Comparison of ENCODE assay signal across 13 cellular contexts in genomic region chr6:131683479-131683878, GRCh38. TPM values are rescaled to one million over a fixed set of nuclear protein-coding genes. Genes with fewer than 3 reads are reported as not detected.
A peak's percentile ranks its signal among the peaks of the same experiment; 100 is the strongest.
DNase-seq lines count a peak whose midpoint lies in the region; ATAC-seq and TF ChIP-seq lines count a peak whose summit lies in the region.
"Had no signal": no experiment of that assay in that cellular context is flagged by ENCODE, and none has a peak within 500 bp of the region (broad histone marks: within the 10 kb centered on the region; RNA-seq: fewer than 3 reads in every experiment).

No MANE protein-coding gene starts in this region.

- TF ChIP-seq CTCF in brain microvascular endothelial cell (IDR thresholded peaks at IDR 0.05; ENCODE audit: low read depth, low read length, missing control alignments) (no peak), CD14-positive monocyte (IDR thresholded peaks at IDR 0.05) (no peak)

- intact Hi-C loops in CD14-positive monocyte (cut with micrococcal nuclease) = no loop called here

- H3K4me1 Mint-ChIP-seq in immature natural killer cell = peaks cover 13 to 43% of the 10 kb centered on the region in 2 donors
- H3K4me1 Mint-ChIP-seq in CD14-positive monocyte = peaks cover 2% of the 10 kb centered on the region

- no peaks in the 10 kb centered on the region for H3K9me3 Mint-ChIP-seq in immature natural killer cell
- H3K9me3 Mint-ChIP-seq in CD14-positive monocyte = peaks cover 0 to 5% (median 0%) of the 10 kb centered on the region in 7 donors

- H3K36me3 ChIP-seq in brain microvascular endothelial cell (replicated peaks) = no peaks in the 10 kb centered on the region
- H3K36me3 ChIP-seq: spleen had no signal

- H3K4me3 Mint-ChIP-seq in immature natural killer cell (peak overlapping the region in 2 of 5 donors; percentile 25 to 42), CD14-positive monocyte (no peak overlapping the region)

- H3K36me3 Mint-ChIP-seq in immature natural killer cell = no peaks in the 10 kb centered on the region
- H3K36me3 Mint-ChIP-seq in CD14-positive monocyte = no peaks in the 10 kb centered on the region

- DNase-seq in immature natural killer cell (peak; percentile 21 to 49 (median 27)), brain microvascular endothelial cell (no peak), DMS79 (lab: John Stamatoyannopoulos, UW) (no peak), islet precursor cell (no peak), CD14-positive monocyte (ENCODE audit: low spot score) (no peak)
- DNase-seq: activated CD4-positive, alpha-beta T cell treated with anti-CD3 and anti-CD28 coated beads, Interleukin-2, amount 50 U/mL, for 1 hour; NCI-H187; SHP77; spleen; substantia nigra had no signal

- H3K27ac Mint-ChIP-seq in immature natural killer cell (no peak overlapping the region), CD14-positive monocyte (no peak overlapping the region)

- no peak overlapping the region for H3K4me3 ChIP-seq in brain microvascular endothelial cell (ENCODE audit: low read depth, low read length)
- H3K4me3 ChIP-seq: spleen had no signal

- H3K27ac ChIP-seq in brain microvascular endothelial cell = no peak overlapping the region
- H3K27ac ChIP-seq: spleen had no signal

- in situ Hi-C loops in brain microvascular endothelial cell (cut with HindIII; ENCODE audit: low pct_ligation_motif_present, low sequenced_read_pairs) = loop anchor here (10.0 kb wide), 1 partner anchor 211 kb away; no protein-coding TSS in a partner anchor

- H3K27me3 Mint-ChIP-seq in immature natural killer cell (ENCODE audit: low read depth in 3 of 3) = peaks cover 0 to 3% (median 0%) of the 10 kb centered on the region in 3 donors
- H3K27me3 Mint-ChIP-seq in CD14-positive monocyte (ENCODE audit: low read depth in 3 of 3) = peaks cover 0 to 8% (median 4%) of the 10 kb centered on the region in 3 donors

- no peaks in the 10 kb centered on the region for H3K27me3 ChIP-seq in brain microvascular endothelial cell (replicated peaks)
- H3K27me3 ChIP-seq: spleen had no signal

- peak; percentile 43 for ATAC-seq in GM19023 (IDR thresholded peaks at IDR 0.05; ENCODE audit: unreplicated experiment)
- ATAC-seq in GM21825 (IDR thresholded peaks at IDR 0.05; ENCODE audit: unreplicated experiment) = peak; percentile 69
- peak; percentile 75 for ATAC-seq in HG03432 (IDR thresholded peaks at IDR 0.05; ENCODE audit: unreplicated experiment)

RNA-seq across cellular contexts. Expression of gene OR2A4, which starts 17.7 kb away (rescaled TPM):
- polyA plus RNA-seq in immature natural killer cell (not detected), CD14-positive monocyte (not detected)

RNA-seq across cellular contexts. Expression of gene CTAGE9, which starts 27.3 kb away (rescaled TPM):
- polyA plus RNA-seq in immature natural killer cell (not detected), CD14-positive monocyte (not detected)
- polyA plus RNA-seq: spleen had no signal

RNA-seq across cellular contexts. Expression of gene ENPP3, which starts 46.4 kb away (rescaled TPM):
- polyA plus RNA-seq in immature natural killer cell = 1 to 10 TPM in 1 of 3 donors, under 1 TPM in 2; 0.21 to 4.1 (median 0.25) TPM
- polyA plus RNA-seq in CD14-positive monocyte = not detected

RNA-seq across cellular contexts. Expression of gene MED23, which starts 55.4 kb away (rescaled TPM):
- polyA plus RNA-seq in immature natural killer cell (10 to 100 TPM in 1 of 3 donors, 1 to 10 TPM in 2; 5.9 to 18.0 (median 9.5) TPM), CD14-positive monocyte (1 to 10 TPM; 4.5 to 7.9 TPM)

Comparison
In these comparisons a context has a peak if more than half of its experiments do, and no peak if none do; other contexts are left out.
1. DNase-seq: peak in immature natural killer cell (3 of 3); none in brain microvascular endothelial cell (single experiment), DMS79 (single experiment), islet precursor cell (single experiment) and CD14-positive monocyte (single experiment).
2. Peak in every context shown above with its lines, with median percentiles within 50 percentile points of each other: ATAC-seq.